1 cellular context compared by ENCODE assay signal in the genomic region with DNA sequence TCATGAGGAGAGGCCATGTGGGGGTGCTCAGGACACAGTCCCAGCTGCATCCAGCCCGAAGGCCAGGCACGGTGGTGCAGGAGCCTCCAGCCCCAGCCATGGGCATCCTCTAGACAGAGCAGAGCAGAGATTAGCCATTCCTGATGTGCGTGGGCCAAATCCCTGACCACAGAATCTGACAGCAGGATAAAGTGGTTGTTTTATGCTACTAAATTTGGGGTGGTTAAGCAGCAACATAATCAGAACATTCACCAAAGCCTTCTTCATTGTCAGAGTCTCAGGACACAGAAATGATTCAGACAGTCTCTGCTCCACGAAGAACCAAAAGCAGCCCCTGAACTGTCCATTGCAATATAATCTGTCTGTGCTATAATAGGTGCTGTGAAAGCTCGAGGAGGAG.
TF ChIP-seq lines count a peak whose summit lies in the region.

No MANE protein-coding gene starts in this region.

TF ChIP-seq in H1, 55 proteins besides CTCF, POLR2A, EP300 and RAD21:
- TF ChIP-seq TEAD4 (IDR thresholded peaks at IDR 0.05; ENCODE audit: low read depth, low read length) (no peak), CHD2 (IDR thresholded peaks at IDR 0.05; ENCODE audit: low read length) (no peak), TAF7 (optimal IDR thresholded peaks at IDR 0.05; ENCODE audit: borderline replicate concordance, low read depth, low read length) (no peak), SRF (IDR thresholded peaks at IDR 0.05; ENCODE audit: low read depth, low read length) (no peak), SAP30 (IDR thresholded peaks at IDR 0.05; ENCODE audit: insufficient read depth, insufficient replicate concordance, low read length) (no peak), HDAC6 (IDR thresholded peaks at IDR 0.05; ENCODE audit: low read depth, low read length) (no peak), SP1 (IDR thresholded peaks at IDR 0.05; ENCODE audit: low read depth, low read length) (no peak), TCF12 (IDR thresholded peaks at IDR 0.05; ENCODE audit: low read depth, low read length) (no peak), BCL11A (IDR thresholded peaks at IDR 0.05; ENCODE audit: low read depth in 2 of 2, low read length in 2 of 2) (no peak), JUN (IDR thresholded peaks at IDR 0.05; ENCODE audit: low read depth, low read length) (no peak), KDM5A (IDR thresholded peaks at IDR 0.05; ENCODE audit: low read length) (no peak), CEBPB (IDR thresholded peaks at IDR 0.05; ENCODE audit: low read depth, low read length) (no peak), CBX5 (IDR thresholded peaks at IDR 0.05; ENCODE audit: low read depth, low read length) (no peak), POLR2AphosphoS5 (IDR thresholded peaks at IDR 0.05; ENCODE audit: low read depth, low read length) (no peak), ZNF274 (IDR thresholded peaks at IDR 0.05; ENCODE audit: borderline replicate concordance, extremely low read depth, low read length) (no peak), BRCA1 (IDR thresholded peaks at IDR 0.05; ENCODE audit: low read depth, low read length) (no peak), NRF1 (IDR thresholded peaks at IDR 0.05; ENCODE audit: low read depth, low read length) (no peak)
- TF ChIP-seq, protein P1, sequence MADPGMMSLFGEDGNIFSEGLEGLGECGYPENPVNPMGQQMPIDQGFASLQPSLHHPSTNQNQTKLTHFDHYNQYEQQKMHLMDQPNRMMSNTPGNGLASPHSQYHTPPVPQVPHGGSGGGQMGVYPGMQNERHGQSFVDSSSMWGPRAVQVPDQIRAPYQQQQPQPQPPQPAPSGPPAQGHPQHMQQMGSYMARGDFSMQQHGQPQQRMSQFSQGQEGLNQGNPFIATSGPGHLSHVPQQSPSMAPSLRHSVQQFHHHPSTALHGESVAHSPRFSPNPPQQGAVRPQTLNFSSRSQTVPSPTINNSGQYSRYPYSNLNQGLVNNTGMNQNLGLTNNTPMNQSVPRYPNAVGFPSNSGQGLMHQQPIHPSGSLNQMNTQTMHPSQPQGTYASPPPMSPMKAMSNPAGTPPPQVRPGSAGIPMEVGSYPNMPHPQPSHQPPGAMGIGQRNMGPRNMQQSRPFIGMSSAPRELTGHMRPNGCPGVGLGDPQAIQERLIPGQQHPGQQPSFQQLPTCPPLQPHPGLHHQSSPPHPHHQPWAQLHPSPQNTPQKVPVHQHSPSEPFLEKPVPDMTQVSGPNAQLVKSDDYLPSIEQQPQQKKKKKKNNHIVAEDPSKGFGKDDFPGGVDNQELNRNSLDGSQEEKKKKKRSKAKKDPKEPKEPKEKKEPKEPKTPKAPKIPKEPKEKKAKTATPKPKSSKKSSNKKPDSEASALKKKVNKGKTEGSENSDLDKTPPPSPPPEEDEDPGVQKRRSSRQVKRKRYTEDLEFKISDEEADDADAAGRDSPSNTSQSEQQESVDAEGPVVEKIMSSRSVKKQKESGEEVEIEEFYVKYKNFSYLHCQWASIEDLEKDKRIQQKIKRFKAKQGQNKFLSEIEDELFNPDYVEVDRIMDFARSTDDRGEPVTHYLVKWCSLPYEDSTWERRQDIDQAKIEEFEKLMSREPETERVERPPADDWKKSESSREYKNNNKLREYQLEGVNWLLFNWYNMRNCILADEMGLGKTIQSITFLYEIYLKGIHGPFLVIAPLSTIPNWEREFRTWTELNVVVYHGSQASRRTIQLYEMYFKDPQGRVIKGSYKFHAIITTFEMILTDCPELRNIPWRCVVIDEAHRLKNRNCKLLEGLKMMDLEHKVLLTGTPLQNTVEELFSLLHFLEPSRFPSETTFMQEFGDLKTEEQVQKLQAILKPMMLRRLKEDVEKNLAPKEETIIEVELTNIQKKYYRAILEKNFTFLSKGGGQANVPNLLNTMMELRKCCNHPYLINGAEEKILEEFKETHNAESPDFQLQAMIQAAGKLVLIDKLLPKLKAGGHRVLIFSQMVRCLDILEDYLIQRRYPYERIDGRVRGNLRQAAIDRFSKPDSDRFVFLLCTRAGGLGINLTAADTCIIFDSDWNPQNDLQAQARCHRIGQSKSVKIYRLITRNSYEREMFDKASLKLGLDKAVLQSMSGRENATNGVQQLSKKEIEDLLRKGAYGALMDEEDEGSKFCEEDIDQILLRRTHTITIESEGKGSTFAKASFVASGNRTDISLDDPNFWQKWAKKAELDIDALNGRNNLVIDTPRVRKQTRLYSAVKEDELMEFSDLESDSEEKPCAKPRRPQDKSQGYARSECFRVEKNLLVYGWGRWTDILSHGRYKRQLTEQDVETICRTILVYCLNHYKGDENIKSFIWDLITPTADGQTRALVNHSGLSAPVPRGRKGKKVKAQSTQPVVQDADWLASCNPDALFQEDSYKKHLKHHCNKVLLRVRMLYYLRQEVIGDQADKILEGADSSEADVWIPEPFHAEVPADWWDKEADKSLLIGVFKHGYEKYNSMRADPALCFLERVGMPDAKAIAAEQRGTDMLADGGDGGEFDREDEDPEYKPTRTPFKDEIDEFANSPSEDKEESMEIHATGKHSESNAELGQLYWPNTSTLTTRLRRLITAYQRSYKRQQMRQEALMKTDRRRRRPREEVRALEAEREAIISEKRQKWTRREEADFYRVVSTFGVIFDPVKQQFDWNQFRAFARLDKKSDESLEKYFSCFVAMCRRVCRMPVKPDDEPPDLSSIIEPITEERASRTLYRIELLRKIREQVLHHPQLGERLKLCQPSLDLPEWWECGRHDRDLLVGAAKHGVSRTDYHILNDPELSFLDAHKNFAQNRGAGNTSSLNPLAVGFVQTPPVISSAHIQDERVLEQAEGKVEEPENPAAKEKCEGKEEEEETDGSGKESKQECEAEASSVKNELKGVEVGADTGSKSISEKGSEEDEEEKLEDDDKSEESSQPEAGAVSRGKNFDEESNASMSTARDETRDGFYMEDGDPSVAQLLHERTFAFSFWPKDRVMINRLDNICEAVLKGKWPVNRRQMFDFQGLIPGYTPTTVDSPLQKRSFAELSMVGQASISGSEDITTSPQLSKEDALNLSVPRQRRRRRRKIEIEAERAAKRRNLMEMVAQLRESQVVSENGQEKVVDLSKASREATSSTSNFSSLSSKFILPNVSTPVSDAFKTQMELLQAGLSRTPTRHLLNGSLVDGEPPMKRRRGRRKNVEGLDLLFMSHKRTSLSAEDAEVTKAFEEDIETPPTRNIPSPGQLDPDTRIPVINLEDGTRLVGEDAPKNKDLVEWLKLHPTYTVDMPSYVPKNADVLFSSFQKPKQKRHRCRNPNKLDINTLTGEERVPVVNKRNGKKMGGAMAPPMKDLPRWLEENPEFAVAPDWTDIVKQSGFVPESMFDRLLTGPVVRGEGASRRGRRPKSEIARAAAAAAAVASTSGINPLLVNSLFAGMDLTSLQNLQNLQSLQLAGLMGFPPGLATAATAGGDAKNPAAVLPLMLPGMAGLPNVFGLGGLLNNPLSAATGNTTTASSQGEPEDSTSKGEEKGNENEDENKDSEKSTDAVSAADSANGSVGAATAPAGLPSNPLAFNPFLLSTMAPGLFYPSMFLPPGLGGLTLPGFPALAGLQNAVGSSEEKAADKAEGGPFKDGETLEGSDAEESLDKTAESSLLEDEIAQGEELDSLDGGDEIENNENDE (IDR thresholded peaks at IDR 0.05; ENCODE audit: insufficient replicate concordance, low read length): no peak
- TF ChIP-seq, protein P2, sequence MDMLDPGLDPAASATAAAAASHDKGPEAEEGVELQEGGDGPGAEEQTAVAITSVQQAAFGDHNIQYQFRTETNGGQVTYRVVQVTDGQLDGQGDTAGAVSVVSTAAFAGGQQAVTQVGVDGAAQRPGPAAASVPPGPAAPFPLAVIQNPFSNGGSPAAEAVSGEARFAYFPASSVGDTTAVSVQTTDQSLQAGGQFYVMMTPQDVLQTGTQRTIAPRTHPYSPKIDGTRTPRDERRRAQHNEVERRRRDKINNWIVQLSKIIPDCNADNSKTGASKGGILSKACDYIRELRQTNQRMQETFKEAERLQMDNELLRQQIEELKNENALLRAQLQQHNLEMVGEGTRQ (IDR thresholded peaks at IDR 0.05; ENCODE audit: low read length): no peak
- TF ChIP-seq, protein P3, sequence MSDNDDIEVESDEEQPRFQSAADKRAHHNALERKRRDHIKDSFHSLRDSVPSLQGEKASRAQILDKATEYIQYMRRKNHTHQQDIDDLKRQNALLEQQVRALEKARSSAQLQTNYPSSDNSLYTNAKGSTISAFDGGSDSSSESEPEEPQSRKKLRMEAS (IDR thresholded peaks at IDR 0.05): no peak
